Comparison of ENCODE assay signal across 1 cellular context in the genomic region with DNA sequence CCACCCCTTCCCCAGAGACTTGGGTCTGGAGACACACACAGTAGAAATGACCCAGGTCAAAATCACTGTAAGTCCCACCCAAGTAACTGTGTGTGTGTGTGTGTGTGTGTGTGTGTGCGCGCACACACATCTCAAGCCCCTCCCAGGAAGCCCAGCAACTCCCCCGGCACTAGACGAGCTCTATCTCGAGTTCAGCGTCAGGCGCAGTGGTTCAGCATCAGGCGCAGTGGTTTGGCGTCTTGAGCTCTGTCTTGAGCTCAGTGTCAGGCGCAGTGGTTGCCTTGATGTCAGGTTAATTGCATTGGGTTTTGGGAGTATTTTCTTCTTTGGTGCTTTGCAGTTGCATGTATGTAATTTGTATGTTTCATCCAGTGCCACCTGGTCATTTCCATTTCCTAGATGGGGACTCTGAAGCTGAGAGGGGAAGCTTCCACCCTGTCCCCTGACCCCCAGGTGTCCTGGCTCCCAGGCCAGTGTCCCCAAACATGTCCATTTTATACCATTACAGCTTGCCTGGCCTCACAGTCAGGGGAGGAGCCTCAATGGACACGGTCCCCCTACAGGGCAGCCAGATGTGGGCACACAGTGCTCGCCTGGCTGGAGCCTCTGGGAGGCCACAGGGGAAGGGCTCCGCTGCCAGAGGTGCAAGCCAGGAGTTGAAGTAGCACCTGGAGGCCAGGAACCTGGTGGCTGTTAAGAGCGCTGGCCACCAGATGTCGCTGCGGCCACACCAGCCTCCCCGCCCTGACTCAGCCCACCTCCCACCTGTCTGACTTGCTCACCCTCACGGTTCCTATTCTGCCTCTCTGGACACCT.
TF ChIP-seq lines count a peak whose summit lies in the region.

No MANE protein-coding gene starts in this region.

TF ChIP-seq in K562, 482 proteins besides CTCF, POLR2A, EP300 and RAD21 (continued from another document):
- TF ChIP-seq MITF (IDR thresholded peaks at IDR 0.05) (no peak), CREM (IDR thresholded peaks at IDR 0.05; ENCODE audit: low read depth) (peak; percentile 46), SMAD1 (IDR thresholded peaks at IDR 0.05; ENCODE audit: low read depth, low read length, partially characterized antibody) (no peak)
- TF ChIP-seq, protein P1, sequence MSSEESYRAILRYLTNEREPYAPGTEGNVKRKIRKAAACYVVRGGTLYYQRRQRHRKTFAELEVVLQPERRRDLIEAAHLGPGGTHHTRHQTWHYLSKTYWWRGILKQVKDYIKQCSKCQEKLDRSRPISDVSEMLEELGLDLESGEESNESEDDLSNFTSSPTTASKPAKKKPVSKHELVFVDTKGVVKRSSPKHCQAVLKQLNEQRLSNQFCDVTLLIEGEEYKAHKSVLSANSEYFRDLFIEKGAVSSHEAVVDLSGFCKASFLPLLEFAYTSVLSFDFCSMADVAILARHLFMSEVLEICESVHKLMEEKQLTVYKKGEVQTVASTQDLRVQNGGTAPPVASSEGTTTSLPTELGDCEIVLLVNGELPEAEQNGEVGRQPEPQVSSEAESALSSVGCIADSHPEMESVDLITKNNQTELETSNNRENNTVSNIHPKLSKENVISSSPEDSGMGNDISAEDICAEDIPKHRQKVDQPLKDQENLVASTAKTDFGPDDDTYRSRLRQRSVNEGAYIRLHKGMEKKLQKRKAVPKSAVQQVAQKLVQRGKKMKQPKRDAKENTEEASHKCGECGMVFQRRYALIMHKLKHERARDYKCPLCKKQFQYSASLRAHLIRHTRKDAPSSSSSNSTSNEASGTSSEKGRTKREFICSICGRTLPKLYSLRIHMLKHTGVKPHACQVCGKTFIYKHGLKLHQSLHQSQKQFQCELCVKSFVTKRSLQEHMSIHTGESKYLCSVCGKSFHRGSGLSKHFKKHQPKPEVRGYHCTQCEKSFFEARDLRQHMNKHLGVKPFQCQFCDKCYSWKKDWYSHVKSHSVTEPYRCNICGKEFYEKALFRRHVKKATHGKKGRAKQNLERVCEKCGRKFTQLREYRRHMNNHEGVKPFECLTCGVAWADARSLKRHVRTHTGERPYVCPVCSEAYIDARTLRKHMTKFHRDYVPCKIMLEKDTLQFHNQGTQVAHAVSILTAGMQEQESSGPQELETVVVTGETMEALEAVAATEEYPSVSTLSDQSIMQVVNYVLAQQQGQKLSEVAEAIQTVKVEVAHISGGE (CRISPR knock-in tag; IDR thresholded peaks at IDR 0.05) = peak in 1 of 3 experiments; percentile 86; a peak in 2 of 6 replicates
